ENCODE assay signal across 8 cellular contexts in the genomic region with DNA sequence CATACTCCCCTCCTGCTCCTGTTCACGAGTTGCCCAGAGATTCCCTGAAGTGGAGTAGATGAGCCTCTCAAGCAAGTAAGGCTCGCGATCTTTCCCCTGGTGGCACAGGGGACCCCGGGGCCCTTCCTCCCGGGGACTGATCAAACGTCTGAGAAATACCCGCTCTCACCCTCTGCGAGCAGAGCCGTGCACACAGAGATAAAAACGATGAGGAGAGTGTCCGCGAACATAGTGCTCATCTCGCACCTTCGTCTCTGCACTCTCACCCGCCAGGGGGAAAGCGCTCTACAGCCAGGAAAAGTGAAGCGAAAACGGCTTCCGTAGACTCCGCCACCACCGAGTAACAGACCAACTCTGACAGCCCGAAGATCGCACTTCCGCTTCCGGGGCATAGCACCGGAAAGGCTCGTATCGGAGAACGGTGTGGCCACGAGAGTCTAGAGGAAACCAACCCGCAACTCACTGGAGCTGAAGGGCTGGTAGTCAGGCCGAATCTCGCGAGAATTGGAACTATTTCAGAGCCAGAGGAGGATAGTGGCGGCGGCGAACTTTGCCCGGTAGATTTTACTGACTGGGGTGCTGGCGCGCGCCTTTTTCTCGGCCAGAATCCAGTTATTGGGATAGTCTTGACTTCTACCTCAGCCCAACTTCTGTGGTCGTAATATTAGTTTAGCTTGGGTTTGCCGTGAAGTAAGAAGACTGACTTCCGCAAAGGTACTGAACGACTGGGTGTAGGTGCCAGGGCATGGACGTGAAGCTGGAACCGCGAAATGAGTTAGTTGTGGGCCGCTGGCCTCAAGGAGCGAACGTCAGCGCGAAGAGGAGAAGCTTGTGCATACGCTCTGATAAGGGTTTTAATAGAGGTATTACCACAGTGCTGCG. TPM values are rescaled to one million over a fixed set of nuclear protein-coding genes. Genes with fewer than 3 reads are reported as not detected.
DNase-seq lines count a peak whose midpoint lies in the region; ATAC-seq and TF ChIP-seq lines count a peak whose summit lies in the region.

A gene with protein sequence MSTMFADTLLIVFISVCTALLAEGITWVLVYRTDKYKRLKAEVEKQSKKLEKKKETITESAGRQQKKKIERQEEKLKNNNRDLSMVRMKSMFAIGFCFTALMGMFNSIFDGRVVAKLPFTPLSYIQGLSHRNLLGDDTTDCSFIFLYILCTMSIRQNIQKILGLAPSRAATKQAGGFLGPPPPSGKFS (minus strand): TSS at position 356 of the 882 bp plus-strand sequence. CDS start 117 bp downstream, at position 239.

- in situ Hi-C loops in astrocyte of the cerebellum (cut with HindIII; ENCODE audit: low sequenced_read_pairs): no loop called here

- ATAC-seq in GM18505 (IDR thresholded peaks at IDR 0.05; ENCODE audit: unreplicated experiment) (peak; percentile 100), HG02973 (IDR thresholded peaks at IDR 0.05; ENCODE audit: unreplicated experiment) (peak; percentile 99), aorta (ENCODE audit: low FRiP score) (peak; percentile 98)

- H3K27me3 ChIP-seq in rectal smooth muscle tissue (ENCODE audit: control insufficient read depth, insufficient read depth, low read length): no peaks in the 10 kb centered on the region
- H3K27me3 ChIP-seq in aorta (ENCODE audit: control insufficient read depth in 1 of 2, insufficient read depth in 2 of 2, low read length in 1 of 2): no peaks in the 10 kb centered on the region

- DNase-seq in NCI-H2029 treated with DMSO at 0.1 percent for 48 hours (lab: John Stamatoyannopoulos, UW): peak; percentile 76
- peak; percentile 90 for DNase-seq in T-helper 9 cell
- DNase-seq in astrocyte of the cerebellum (ENCODE audit: low read depth): peak; percentile 98
- peak; percentile 97 for DNase-seq in hepatic stellate cell (ENCODE audit: low spot score)
- peak; percentile 97 for DNase-seq in aorta

- peak; percentile 95 for TF ChIP-seq POLR2A in GM18505 (IDR thresholded peaks at IDR 0.05; ENCODE audit: borderline replicate concordance, extremely low read depth, insufficient read depth, insufficient read length)

- H3K36me3 ChIP-seq in rectal smooth muscle tissue (ENCODE audit: control insufficient read depth, insufficient read depth, low read length): peaks cover 3% of the 10 kb centered on the region
- peaks cover 3% of the 10 kb centered on the region in 2 donors for H3K36me3 ChIP-seq in aorta (ENCODE audit: control insufficient read depth in 1 of 2, insufficient read depth in 2 of 2, low read length in 1 of 2)

- H3K4me1 ChIP-seq in rectal smooth muscle tissue (ENCODE audit: control insufficient read depth, insufficient read depth, low read length) (peaks cover 9% of the 10 kb centered on the region), aorta (ENCODE audit: control insufficient read depth in 1 of 2, insufficient read depth in 2 of 2, low read length in 2 of 2) (peaks cover 0 to 3% of the 10 kb centered on the region in 2 donors)

- intact Hi-C loops in aorta (cut with DNase I): loop anchor here (1.0 to 10.0 kb wide), 6 partner anchors 60 to 171 kb away; a partner anchor contains a TSS

- H3K9me3 ChIP-seq in aorta (ENCODE audit: control insufficient read depth, low read length): no peaks in the 10 kb centered on the region

- H3K9ac ChIP-seq in rectal smooth muscle tissue (ENCODE audit: low read length): peak within 1 kb of the TSS; percentile 58

- peak; percentile 22 for TF ChIP-seq CTCF in astrocyte of the cerebellum (IDR thresholded peaks at IDR 0.05; ENCODE audit: low read depth, low read length, missing control alignments)

- H3K4me3 ChIP-seq in astrocyte of the cerebellum (ENCODE audit: low read depth, low read length) (peak within 1 kb of the TSS; percentile 93), rectal smooth muscle tissue (ENCODE audit: low read length) (peak within 1 kb of the TSS; percentile 82), aorta (ENCODE audit: low read length in 2 of 2) (peak within 1 kb of the TSS; percentile 84 to 88)

- 0% methylated on average over 56 of the region's 56 CpGs for WGBS in aorta, 2 donors

- H3K27ac ChIP-seq in rectal smooth muscle tissue (ENCODE audit: low read depth, low read length) (peak within 1 kb of the TSS; percentile 79), aorta (ENCODE audit: low read depth in 1 of 2, low read length in 2 of 2) (peak within 1 kb of the TSS; percentile 25 to 76)

RNA-seq across cellular contexts. Expression of the gene that starts here (rescaled TPM):
- total RNA-seq in aorta: 10 to 100 TPM; 56.8 to 61.8 TPM
- 10 to 100 TPM; 60.0 to 65.7 TPM for polyA plus RNA-seq in aorta

Comparison
In these comparisons a context has a peak if more than half of its experiments do, and no peak if none do; other contexts are left out.
1. Peak in every context shown above with its lines: DNase-seq, ATAC-seq, H3K4me3 ChIP-seq and H3K27ac ChIP-seq.